In genomic region chr20:50251383-50251748, GRCh38 we compare ENCODE assay signal across 30 cellular contexts.
"Had no signal": no experiment of that assay in that cellular context is flagged by ENCODE, and none has a peak within 500 bp of the region (broad histone marks: within the 10 kb centered on the region; RNA-seq: fewer than 3 reads in every experiment).

No MANE protein-coding gene starts in this region.

- H3K9me3 Mint-ChIP-seq: activated T-cell treated with anti-CD3 and anti-CD28 coated beads, Interleukin-2, amount 50 U/mL, for 72 hours; effector memory CD8-positive, alpha-beta T cell; mesothelial cell of epicardium; naive B cell; stimulated activated effector memory CD8-positive, alpha-beta T cell treated with anti-CD3 and anti-CD28 coated beads, Interleukin-12 subunit alpha, Interleukin-12 subunit beta, amount 100 ng/mL, for 72 hours; stimulated activated naive CD8-positive, alpha-beta T cell treated with anti-CD3 and anti-CD28 coated beads, Interleukin-15, Interleukin-2, amounts not matched to agents 100 ng/mL and 50 ng/mL, for 24 hours; type B pancreatic cell; WTC11 had no signal

- H3K9me3 ChIP-seq: adrenal gland, thoracic aorta had no signal

- H3K27ac ChIP-seq: adrenal gland, coronary artery, dorsolateral prefrontal cortex, thoracic aorta had no signal

- H3K4me3 ChIP-seq: adrenal gland, coronary artery, dorsolateral prefrontal cortex, thoracic aorta had no signal

- H3K36me3 Mint-ChIP-seq: activated CD8-positive, alpha-beta memory T cell treated with anti-CD3 and anti-CD28 coated beads, Interleukin-2, amount 10 ng/mL, durations not matched to agents 7 days and 5 days; activated naive CD8-positive, alpha-beta T cell; brain; mesothelial cell of epicardium; naive B cell; stimulated activated effector memory CD8-positive, alpha-beta T cell treated with anti-CD3 and anti-CD28 coated beads, Interleukin-12 subunit alpha, Interleukin-12 subunit beta, amount 100 ng/mL, for 72 hours; type B pancreatic cell; WTC11 had no signal

- H3K27me3 Mint-ChIP-seq: stimulated activated naive CD8-positive, alpha-beta T cell treated with anti-CD3 and anti-CD28 coated beads, Interleukin-15, Interleukin-2, amounts not matched to agents 100 ng/mL and 50 ng/mL, for 24 hours; type B pancreatic cell had no signal

- H3K4me1 ChIP-seq: adrenal gland had no signal

- DNase-seq: activated CD4-positive, alpha-beta T cell treated with anti-CD3 and anti-CD28 coated beads for 1 hour; activated CD4-positive, alpha-beta T cell treated with anti-CD3 and anti-CD28 coated beads, Interleukin-2, amount 50 U/mL, for 1 hour; activated CD8-positive, alpha-beta memory T cell treated with anti-CD3 and anti-CD28 coated beads, Interleukin-2, amount 10 ng/mL, durations not matched to agents 7 days and 5 days; activated CD8-positive, alpha-beta T cell treated with anti-CD3 and anti-CD28 coated beads, Interleukin-2, amount 10 ng/mL, durations not matched to agents 7 days and 5 days; activated effector memory CD4-positive, alpha-beta T cell treated with Interleukin-2 at 50 U/mL for 16 hours; activated naive CD4-positive, alpha-beta T cell treated with Interleukin-2 at 50 U/mL for 16 hours; activated T-cell treated with anti-CD3 and anti-CD28 coated beads, Interleukin-2, amount 50 U/mL, for 72 hours; adrenal gland; aorta; dorsolateral prefrontal cortex; effector memory CD8-positive, alpha-beta T cell; erythroblast; hippocampal formation; left cardiac atrium; mammary epithelial cell; naive B cell; occipital lobe; small intestine; stimulated activated CD4-positive, alpha-beta T cell treated with anti-CD3 and anti-CD28 coated beads, Interleukin-4, amount 100 ng/mL, for 24 hours; T-helper 2 cell had no signal

- H3K36me3 ChIP-seq: adrenal gland, thoracic aorta had no signal

- H3K4me3 Mint-ChIP-seq: activated CD8-positive, alpha-beta memory T cell treated with anti-CD3 and anti-CD28 coated beads, Interleukin-2, amount 10 ng/mL, durations not matched to agents 7 days and 5 days; activated CD8-positive, alpha-beta T cell treated with anti-CD3 and anti-CD28 coated beads, Interleukin-2, amount 10 ng/mL, durations not matched to agents 7 days and 5 days; activated naive CD8-positive, alpha-beta T cell; activated T-cell treated with anti-CD3 and anti-CD28 coated beads, Interleukin-2, amount 50 U/mL, for 72 hours; brain; effector memory CD8-positive, alpha-beta T cell; mesothelial cell of epicardium; naive B cell; stimulated activated effector memory CD8-positive, alpha-beta T cell treated with anti-CD3 and anti-CD28 coated beads, Interleukin-12 subunit alpha, Interleukin-12 subunit beta, amount 100 ng/mL, for 72 hours; stimulated activated naive CD8-positive, alpha-beta T cell treated with anti-CD3 and anti-CD28 coated beads, Interleukin-15, Interleukin-2, amounts not matched to agents 100 ng/mL and 50 ng/mL, for 24 hours; WTC11 had no signal

- H3K27ac Mint-ChIP-seq: activated CD8-positive, alpha-beta memory T cell treated with anti-CD3 and anti-CD28 coated beads, Interleukin-2, amount 10 ng/mL, durations not matched to agents 7 days and 5 days; activated CD8-positive, alpha-beta T cell treated with anti-CD3 and anti-CD28 coated beads, Interleukin-2, amount 10 ng/mL, durations not matched to agents 7 days and 5 days; activated naive CD8-positive, alpha-beta T cell; activated T-cell treated with anti-CD3 and anti-CD28 coated beads, Interleukin-2, amount 50 U/mL, for 72 hours; effector memory CD8-positive, alpha-beta T cell; naive B cell; stimulated activated effector memory CD8-positive, alpha-beta T cell treated with anti-CD3 and anti-CD28 coated beads, Interleukin-12 subunit alpha, Interleukin-12 subunit beta, amount 100 ng/mL, for 72 hours; stimulated activated naive CD8-positive, alpha-beta T cell treated with anti-CD3 and anti-CD28 coated beads, Interleukin-15, Interleukin-2, amounts not matched to agents 100 ng/mL and 50 ng/mL, for 24 hours; WTC11 had no signal

- ATAC-seq: activated CD8-positive, alpha-beta memory T cell treated with anti-CD3 and anti-CD28 coated beads, Interleukin-2, amount 10 ng/mL, durations not matched to agents 7 days and 5 days; activated CD8-positive, alpha-beta T cell treated with anti-CD3 and anti-CD28 coated beads, Interleukin-2, amount 10 ng/mL, durations not matched to agents 7 days and 5 days; activated T-cell treated with anti-CD3 and anti-CD28 coated beads, Interleukin-2, amount 50 U/mL, for 72 hours; effector memory CD8-positive, alpha-beta T cell; left cardiac atrium; sciatic nerve; stimulated activated effector memory CD8-positive, alpha-beta T cell treated with anti-CD3 and anti-CD28 coated beads, Interleukin-12 subunit alpha, Interleukin-12 subunit beta, amount 100 ng/mL, for 72 hours; WTC11 had no signal

- H3K4me1 Mint-ChIP-seq: activated CD8-positive, alpha-beta memory T cell treated with anti-CD3 and anti-CD28 coated beads, Interleukin-2, amount 10 ng/mL, durations not matched to agents 7 days and 5 days; brain; naive B cell; stimulated activated effector memory CD8-positive, alpha-beta T cell treated with anti-CD3 and anti-CD28 coated beads, Interleukin-12 subunit alpha, Interleukin-12 subunit beta, amount 100 ng/mL, for 72 hours had no signal

- H3K27me3 ChIP-seq: adrenal gland, dorsolateral prefrontal cortex had no signal
